In the genomic region with DNA sequence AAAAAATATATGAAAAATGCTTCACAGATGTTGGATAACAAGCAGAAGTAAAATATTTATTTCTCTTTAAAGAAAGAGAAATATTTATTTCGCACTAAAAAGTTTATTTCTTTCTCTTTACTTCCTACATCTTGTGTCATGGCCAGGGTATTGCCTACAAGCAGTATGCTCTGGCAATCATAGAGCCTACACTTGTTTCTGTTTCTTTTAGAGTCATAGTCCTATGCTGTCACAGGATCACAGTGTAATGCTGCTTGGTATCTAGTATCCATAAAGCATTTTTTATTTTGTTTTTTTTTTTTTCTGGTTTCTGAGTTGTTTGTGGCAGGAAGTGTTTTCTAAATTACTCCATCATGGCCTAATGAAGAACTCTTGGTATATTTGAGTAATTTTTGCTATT, we compare ENCODE assay signal across 19 cellular contexts.
DNase-seq lines count a peak whose midpoint lies in the region; ATAC-seq and TF ChIP-seq lines count a peak whose summit lies in the region.
"Had no signal": no experiment of that assay in that cellular context is flagged by ENCODE, and none has a peak within 500 bp of the region (broad histone marks: within the 10 kb centered on the region; RNA-seq: fewer than 3 reads in every experiment).

No MANE protein-coding gene starts in this region.

- no peak overlapping the region for H3K4me3 ChIP-seq in uterus

- ATAC-seq in GM18858 (IDR thresholded peaks at IDR 0.05; ENCODE audit: unreplicated experiment), result peak; percentile 54
- ATAC-seq in GM21786 (IDR thresholded peaks at IDR 0.05; ENCODE audit: unreplicated experiment), result peak; percentile 60
- peak; percentile 85 for ATAC-seq in HG03342 (IDR thresholded peaks at IDR 0.05; ENCODE audit: unreplicated experiment)
- ATAC-seq in GM19397 (IDR thresholded peaks at IDR 0.05; ENCODE audit: unreplicated experiment), result no peak
- ATAC-seq: HepG2, left lobe of liver had no signal

- no peak for TF ChIP-seq POLR2A in uterus (IDR thresholded peaks at IDR 0.05)

- H3K27ac ChIP-seq in uterus, result peak overlapping the region in 1 of 2 donors; percentile 57
- H3K27ac ChIP-seq: parathyroid adenoma had no signal

- H3K27me3 ChIP-seq in uterus, result no peaks in the 10 kb centered on the region

- DNase-seq in left kidney (ENCODE audit: low read depth, low spot score) (peak; percentile 3), DMS 273 (lab: John Stamatoyannopoulos, UW; ENCODE audit: unreplicated experiment) (no peak), uterus (no peak), dermis blood vessel endothelial cell (no peak)
- DNase-seq: activated CD4-positive, CD25-positive, alpha-beta regulatory T cell treated with anti-CD3 and anti-CD28 coated beads, Interleukin-2, amount 50 U/mL, for 72 hours; activated naive CD4-positive, alpha-beta T cell treated with anti-CD3 and anti-CD28 coated beads, Interleukin-2, amount 50 U/mL, for 16 hours; H9; MV-4-11; NCI-H2029 treated with DMSO at 0.1 percent for 48 hours; NCI-H82; RPMI8226; stimulated activated naive CD4-positive, alpha-beta T cell treated with Interleukin-2 at 50 U/mL for 16 hours had no signal

- H3K4me1 ChIP-seq in uterus, result no peaks in the 10 kb centered on the region
- H3K4me1 ChIP-seq: parathyroid adenoma had no signal

- no peaks in the 10 kb centered on the region for H3K9me3 ChIP-seq in uterus

- TF ChIP-seq CTCF in uterus (IDR thresholded peaks at IDR 0.05), result no peak

- intact Hi-C loops in uterus (cut with DNase I; ENCODE audit: low total_unique reads), result no loop called here

- no peaks in the 10 kb centered on the region for H3K36me3 ChIP-seq in uterus
